26 cellular contexts compared by ENCODE assay signal in genomic region chr9:92619601-92620300, GRCh38. TPM values are rescaled to one million over a fixed set of nuclear protein-coding genes. Genes with fewer than 3 reads are reported as not detected.
A peak's percentile ranks its signal among the peaks of the same experiment; 100 is the strongest.
DNase-seq lines count a peak whose midpoint lies in the region; ATAC-seq, FAIRE-seq and TF ChIP-seq lines count a peak whose summit lies in the region.
"Had no signal": no experiment of that assay in that cellular context is flagged by ENCODE, and none has a peak within 500 bp of the region (broad histone marks: within the 10 kb centered on the region; RNA-seq: fewer than 3 reads in every experiment).

No MANE protein-coding gene starts in this region.

- FAIRE-seq in H1 (lab: Jason Lieb, UNC): no peak
- FAIRE-seq: GM19239, RCC 7860, urothelium cell line had no signal

- no peak overlapping the region for H3K4me2 ChIP-seq in H1 (ENCODE audit: insufficient read depth in 1 of 2, low read depth in 2 of 2, low read length in 2 of 2)
- no peak overlapping the region for H3K4me2 ChIP-seq in neuronal stem cell (ENCODE audit: insufficient read depth, low read length, poor library complexity, severe bottlenecking)

- no peak overlapping the region for H2AK5ac ChIP-seq in H1 (ENCODE audit: low read depth, low read length)
- H2AK5ac ChIP-seq in neuronal stem cell (ENCODE audit: low read depth, low read length): no peak overlapping the region

- no peak for TF ChIP-seq RAD21 in H1 (IDR thresholded peaks at IDR 0.05 in 1 of 2, conservative IDR thresholded peaks at IDR 0.05 in 1 of 2; ENCODE audit: low read depth in 2 of 2, low read length in 2 of 2)

- no peak for ATAC-seq in activated naive CD4-positive, alpha-beta T cell treated with anti-CD3 and anti-CD28 coated beads, Interleukin-2, amount 50 U/mL, for 72 hours
- ATAC-seq in HG03025 (IDR thresholded peaks at IDR 0.05; ENCODE audit: low FRiP score, unreplicated experiment): no peak
- ATAC-seq: effector memory CD8-positive, alpha-beta T cell; left ventricle myocardium superior; stimulated activated memory B cell treated with anti-CD40 and anti-IgM and Interleukin-4, amounts not matched to agents 10 μg/mL and 1 μg/mL and 100 μg/mL, for 72 hours had no signal

- H3K9me3 ChIP-seq in H1 (ENCODE audit: insufficient read depth in 2 of 2, low read depth in 1 of 2, low read length in 1 of 2) (no peaks in the 10 kb centered on the region), neuronal stem cell (replicated peaks in 1 of 2; ENCODE audit: control insufficient read depth in 2 of 2, insufficient read depth in 1 of 2, low read depth in 1 of 2, low read length in 2 of 2) (no peaks in the 10 kb centered on the region)

- peaks cover 2 to 10% (median 6%) of the 10 kb centered on the region in 4 experiments; a peak in 4 of 8 replicates for H3K36me3 ChIP-seq in H1 (ENCODE audit: control insufficient read depth in 2 of 4, insufficient read depth in 4 of 4, low read length in 3 of 4)
- peaks cover 15 to 76% of the 10 kb centered on the region in 2 donors for H3K36me3 ChIP-seq in neuronal stem cell (replicated peaks in 1 of 2; ENCODE audit: control insufficient read depth in 2 of 2, insufficient read depth in 2 of 2, low read length in 2 of 2)

- H3K27ac ChIP-seq in H1 (ENCODE audit: low read depth, low read length) (no peak overlapping the region; the same call in 1 of the 2 replicates), neuronal stem cell (replicated peaks; ENCODE audit: low read length) (no peak overlapping the region)

- no peak overlapping the region for H4K91ac ChIP-seq in H1 (replicated peaks; ENCODE audit: insufficient read length, low read length)
- H4K91ac ChIP-seq in neuronal stem cell (ENCODE audit: low read depth, low read length, poor library complexity): no peak overlapping the region

- H3K27me3 Mint-ChIP-seq in type B pancreatic cell: no peaks in the 10 kb centered on the region
- H3K27me3 Mint-ChIP-seq: activated naive CD8-positive, alpha-beta T cell treated with anti-CD3 and anti-CD28 coated beads for 36 hours; CD4-positive, alpha-beta T cell; effector memory CD8-positive, alpha-beta T cell; stimulated activated memory B cell treated with anti-CD40 and anti-IgM and Interleukin-4, amounts not matched to agents 10 μg/mL and 1 μg/mL and 100 μg/mL, for 72 hours had no signal

- H3K4ac ChIP-seq in H1 (replicated peaks; ENCODE audit: insufficient read length, low read depth, low read length): no peak overlapping the region
- H3K4ac ChIP-seq in neuronal stem cell (ENCODE audit: low read length): no peak overlapping the region

- H3K36me3 Mint-ChIP-seq in activated naive CD4-positive, alpha-beta T cell treated with anti-CD3 and anti-CD28 coated beads, Interleukin-2, amount 50 U/mL, for 72 hours: no peaks in the 10 kb centered on the region
- H3K36me3 Mint-ChIP-seq in type B pancreatic cell: peaks cover 19% of the 10 kb centered on the region

- H3K27me3 ChIP-seq in H1 (replicated peaks in 1 of 4; ENCODE audit: control insufficient read depth in 3 of 4, extremely low read depth in 1 of 4, insufficient read depth in 3 of 4, low read length in 3 of 4) (no peaks in the 10 kb centered on the region), neuronal stem cell (ENCODE audit: control insufficient read depth in 3 of 3, insufficient read depth in 3 of 3, low read depth in 1 of 3, low read length in 3 of 3) (no peaks in the 10 kb centered on the region)

- H2AFZ ChIP-seq in H1 (ENCODE audit: low read length) (no peak overlapping the region), neuronal stem cell (ENCODE audit: low read length) (no peak overlapping the region)

- no peak overlapping the region for H4K8ac ChIP-seq in H1 (ENCODE audit: extremely low read depth, insufficient read depth, low read length)
- no peak overlapping the region for H4K8ac ChIP-seq in neuronal stem cell (ENCODE audit: low read depth, low read length)

- H2BK12ac ChIP-seq in H1 (ENCODE audit: low read depth, low read length) (no peak overlapping the region), neuronal stem cell (ENCODE audit: low read length) (no peak overlapping the region)

- no peak for DNase-seq in activated naive CD4-positive, alpha-beta T cell treated with anti-CD3 and anti-CD28 coated beads, Interleukin-2, amount 50 U/mL, for 72 hours (ENCODE audit: low spot score in 2 of 2)
- DNase-seq in activated naive CD4-positive, alpha-beta T cell treated with anti-CD3 and anti-CD28 coated beads, Interleukin-2, amount 50 U/mL, for 16 hours: no peak
- DNase-seq in H1 (ENCODE audit: low read depth in 1 of 2, low spot score in 2 of 2) (no peak), neuronal stem cell (ENCODE audit: low spot score) (no peak), type B pancreatic cell (ENCODE audit: extremely low spot score, unreplicated experiment) (peak; percentile 55), glomerular visceral epithelial cell (ENCODE audit: extremely low spot score) (no peak), anterior cingulate cortex (lab: John Stamatoyannopoulos, UW) (no peak)
- DNase-seq: activated CD4-positive, alpha-beta T cell treated with anti-CD3 and anti-CD28 coated beads for 48 hours; activated effector memory CD4-positive, alpha-beta T cell treated with Interleukin-2 at 50 U/mL for 16 hours; activated naive CD8-positive, alpha-beta T cell treated with anti-CD3 and anti-CD28 coated beads for 36 hours; CD4-positive, alpha-beta T cell; effector memory CD8-positive, alpha-beta T cell; erythroblast; GOT3; islet precursor cell; left ventricle myocardium superior; NCI-H446 treated with DMSO at 0.1 percent for 48 hours; NCI-H82; occipital lobe; T-helper 9 cell had no signal

- H2BK15ac ChIP-seq in H1 (ENCODE audit: low read length): no peak overlapping the region
- no peak overlapping the region for H2BK15ac ChIP-seq in neuronal stem cell (ENCODE audit: low read length)

- TF ChIP-seq POLR2A in H1 (IDR thresholded peaks at IDR 0.05; ENCODE audit: control extremely low read depth in 1 of 2, low read depth in 2 of 2, low read length in 2 of 2): no peak

- H2BK120ac ChIP-seq in H1 (replicated peaks; ENCODE audit: low read depth, low read length) (no peak overlapping the region), neuronal stem cell (ENCODE audit: low read depth, low read length) (no peak overlapping the region)

- H3K4me1 ChIP-seq in H1 (replicated peaks in 1 of 4; ENCODE audit: control insufficient read depth in 3 of 4, insufficient read depth in 4 of 4, low read length in 3 of 4): no peaks in the 10 kb centered on the region
- no peaks in the 10 kb centered on the region for H3K4me1 ChIP-seq in neuronal stem cell (ENCODE audit: control insufficient read depth in 2 of 2, insufficient read depth in 1 of 2, low read depth in 1 of 2, low read length in 2 of 2)

- 91% methylated on average over 24 of the region's 24 CpGs; no CpG with 5 or more reads in 1 of the 2 experiments for WGBS in H1 (ENCODE audit: extremely low coverage in 1 of 2, insufficient coverage in 1 of 2, insufficient read length in 1 of 2, insufficient replicate concordance in 2 of 2, low coverage in 1 of 2, low lambda C conversion rate in 2 of 2, missing lambda C conversion rate in 1 of 2), 2 experiments
- no CpG with 5 or more reads among the region's 24 CpGs for WGBS in neuronal stem cell (ENCODE audit: extremely low coverage in 2 of 2, insufficient read length in 2 of 2, insufficient replicate concordance in 1 of 2), 2 donors

- no peaks in the 10 kb centered on the region for H3K79me2 ChIP-seq in H1 (ENCODE audit: control insufficient read depth in 1 of 2, insufficient read depth in 2 of 2, low read length in 2 of 2)

- no peaks in the 10 kb centered on the region for H3K4me1 Mint-ChIP-seq in type B pancreatic cell (ENCODE audit: unreplicated experiment)
- H3K4me1 Mint-ChIP-seq: activated naive CD8-positive, alpha-beta T cell treated with anti-CD3 and anti-CD28 coated beads for 36 hours; stimulated activated memory B cell treated with anti-CD40 and anti-IgM and Interleukin-4, amounts not matched to agents 10 μg/mL and 1 μg/mL and 100 μg/mL, for 72 hours had no signal

- H3K4me3 ChIP-seq in H1 (ENCODE audit: extremely low read depth in 1 of 4, insufficient read depth in 2 of 4, low read depth in 3 of 4, low read length in 4 of 4) (no peak overlapping the region), neuronal stem cell (ENCODE audit: low read length in 2 of 2) (peak overlapping the region in 1 of 2 donors; percentile 19)
- H3K4me3 ChIP-seq: skin epidermis had no signal

- H2BK5ac ChIP-seq in H1 (ENCODE audit: low read depth, low read length) (no peak overlapping the region), neuronal stem cell (ENCODE audit: low read length) (no peak overlapping the region)

- peaks cover 0 to 2% of the 10 kb centered on the region in 2 experiments for H4K20me1 ChIP-seq in H1 (replicated peaks in 1 of 2; ENCODE audit: control insufficient read depth in 1 of 2, insufficient read depth in 2 of 2, low read length in 2 of 2)

- no peak overlapping the region for H3K14ac ChIP-seq in H1 (ENCODE audit: insufficient read length)
- no peak overlapping the region for H3K14ac ChIP-seq in neuronal stem cell (ENCODE audit: low read length)

- H3K4me3 Mint-ChIP-seq in type B pancreatic cell: no peak overlapping the region
- H3K4me3 Mint-ChIP-seq: activated naive CD8-positive, alpha-beta T cell treated with anti-CD3 and anti-CD28 coated beads for 36 hours; CD4-positive, alpha-beta T cell; effector memory CD8-positive, alpha-beta T cell; stimulated activated memory B cell treated with anti-CD40 and anti-IgM and Interleukin-4, amounts not matched to agents 10 μg/mL and 1 μg/mL and 100 μg/mL, for 72 hours had no signal

- H3K23me2 ChIP-seq in H1 (ENCODE audit: low read depth, low read length): no peaks in the 10 kb centered on the region

- CTCF ChIA-PET in H1 (lab: Charles Lee; ENCODE audit: partially characterized antibody): interaction anchor here (0.6 to 1.2 kb wide), 3 partner anchors 9 to 14 kb away, joined by 3 to 5 read pairs (median 3); no protein-coding TSS in a partner anchor

- H3K18ac ChIP-seq in H1 (ENCODE audit: extremely low read depth, low read length) (no peak overlapping the region), neuronal stem cell (ENCODE audit: low read length) (no peak overlapping the region)

- H3K23ac ChIP-seq in H1 (ENCODE audit: insufficient read length) (no peak overlapping the region), neuronal stem cell (ENCODE audit: low read depth, low read length, poor library complexity) (peak overlapping the region; percentile 39)

- H3K9me3 Mint-ChIP-seq in activated naive CD4-positive, alpha-beta T cell treated with anti-CD3 and anti-CD28 coated beads, Interleukin-2, amount 50 U/mL, for 72 hours: no peaks in the 10 kb centered on the region
- H3K9me3 Mint-ChIP-seq in type B pancreatic cell: no peaks in the 10 kb centered on the region
- H3K9me3 Mint-ChIP-seq: activated naive CD8-positive, alpha-beta T cell treated with anti-CD3 and anti-CD28 coated beads for 36 hours; CD4-positive, alpha-beta T cell; effector memory CD8-positive, alpha-beta T cell; stimulated activated memory B cell treated with anti-CD40 and anti-IgM and Interleukin-4, amounts not matched to agents 10 μg/mL and 1 μg/mL and 100 μg/mL, for 72 hours had no signal

- TF ChIP-seq CTCF in H1 (IDR thresholded peaks at IDR 0.05; ENCODE audit: control extremely low read depth in 1 of 3, insufficient read depth in 1 of 3, low read depth in 1 of 3, low read length in 3 of 3) (no peak), type B pancreatic cell (conservative IDR thresholded peaks at IDR 0.05) (no peak)

- no peak for TF ChIP-seq EP300 in H1 (IDR thresholded peaks at IDR 0.05; ENCODE audit: borderline replicate concordance in 1 of 2, low read depth in 2 of 2, low read length in 2 of 2)

- H3K79me1 ChIP-seq in H1 (ENCODE audit: low read depth, low read length): no peaks in the 10 kb centered on the region
- H3K79me1 ChIP-seq in neuronal stem cell (ENCODE audit: low read depth, low read length): no peaks in the 10 kb centered on the region

- no peak overlapping the region for H4K5ac ChIP-seq in H1 (ENCODE audit: insufficient read length, low read depth, low read length)

- H3K9ac ChIP-seq in H1 (replicated peaks in 1 of 4; ENCODE audit: extremely low read depth in 1 of 4, low read depth in 3 of 4, low read length in 3 of 4) (peak overlapping the region in 1 of 4 experiments; percentile 10; a peak in 1 of 7 replicates), neuronal stem cell (ENCODE audit: low read depth, low read length, poor library complexity) (no peak overlapping the region)

- H3K56ac ChIP-seq in H1 (replicated peaks; ENCODE audit: insufficient read length, low read depth, low read length): no peak overlapping the region

- POLR2A ChIA-PET in H1 (lab: Charles Lee; ENCODE audit: partially characterized antibody): interaction anchor here (0.9 kb wide), 1 partner anchor 8 kb away, joined by 3 read pairs; no protein-coding TSS in a partner anchor

- H3K27ac Mint-ChIP-seq in activated naive CD4-positive, alpha-beta T cell treated with anti-CD3 and anti-CD28 coated beads, Interleukin-2, amount 50 U/mL, for 72 hours: peak overlapping the region; percentile 11 to 48
- no peak overlapping the region for H3K27ac Mint-ChIP-seq in type B pancreatic cell
- H3K27ac Mint-ChIP-seq: activated naive CD8-positive, alpha-beta T cell treated with anti-CD3 and anti-CD28 coated beads for 36 hours; effector memory CD8-positive, alpha-beta T cell; stimulated activated memory B cell treated with anti-CD40 and anti-IgM and Interleukin-4, amounts not matched to agents 10 μg/mL and 1 μg/mL and 100 μg/mL, for 72 hours had no signal

- no peak overlapping the region for H2BK20ac ChIP-seq in H1 (ENCODE audit: low read length)

RNA-seq across cellular contexts. Expression of gene IPPK, which starts 50.2 kb away (rescaled TPM):
- total RNA-seq in activated naive CD4-positive, alpha-beta T cell treated with anti-CD3 and anti-CD28 coated beads, Interleukin-2, amount 50 U/mL, for 72 hours: 10 to 100 TPM; 14.0 to 14.1 TPM
- 10.5 and 11.4 TPM in 2 replicates for total RNA-seq in H1 (2021; fragmentation: NEBNext Ultra II Directional; extraction: Animal tissue kit (Norgen Biotek cat#: 25700))
- 13.6 and 16.0 TPM in 2 replicates for polyA plus RNA-seq in H1 (2011; rRNA removed)
- 13.7 TPM for polyA plus RNA-seq in H1 (2011; cell fraction: cytosol; rRNA removed)
- 20.8 TPM for polyA plus RNA-seq in H1 (2011; cell fraction: nucleus; rRNA removed)
- 8.4 to 11.4 TPM (median 9.9 TPM) in 4 replicates for polyA plus RNA-seq in H1 (2012, experiment 1 of 2)
- 4.4 TPM for polyA plus RNA-seq in H1 (2012, experiment 2 of 2)
- 5.3 TPM for polyA plus RNA-seq in H1 (2013, experiment 1 of 2)
- 4.4 TPM for polyA plus RNA-seq in H1 (2013, experiment 2 of 2)
- 38.5 and 39.0 TPM in 2 replicates for polyA minus RNA-seq in H1 (2011; rRNA and poly(A)+ RNA removed)
- polyA minus RNA-seq in H1 (2011; cell fraction: cytosol; rRNA and poly(A)+ RNA removed): 11.1 TPM
- 10.5 TPM for polyA minus RNA-seq in H1 (2011; cell fraction: nucleus; rRNA and poly(A)+ RNA removed)
- 4.8 TPM for polyA plus RNA-seq in neuronal stem cell (2013, experiment 1 of 2)
- 4.2 TPM for polyA plus RNA-seq in neuronal stem cell (2013, experiment 2 of 2)
- 8.1 and 11.6 TPM in 2 replicates for total RNA-seq in type B pancreatic cell (ENCODE audit: low replicate concordance)
